ENCODE assay signal across 21 cellular contexts in the genomic region with DNA sequence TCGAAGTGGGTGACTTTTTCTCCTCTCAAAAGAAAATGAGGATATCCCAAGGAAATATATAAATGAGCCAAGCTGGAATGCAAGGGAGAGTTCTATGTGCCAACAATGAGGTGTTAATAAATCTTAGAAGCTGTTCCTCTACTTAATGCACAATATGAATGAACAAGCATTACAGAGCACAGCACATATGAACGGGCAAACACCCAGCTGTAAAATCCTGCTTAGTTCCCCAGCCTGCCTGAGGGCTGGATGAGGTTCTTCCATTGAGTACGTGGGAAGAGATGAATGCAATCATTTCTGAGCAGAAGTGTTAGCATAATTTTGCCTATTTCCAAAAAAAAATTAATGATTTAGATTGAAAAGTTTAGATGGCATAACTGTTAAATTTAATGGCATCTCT.
"Had no signal": no experiment of that assay in that cellular context is flagged by ENCODE, and none has a peak within 500 bp of the region (broad histone marks: within the 10 kb centered on the region; RNA-seq: fewer than 3 reads in every experiment).

No MANE protein-coding gene starts in this region.

- H3K27me3 ChIP-seq: colonic mucosa, dorsolateral prefrontal cortex, esophagus muscularis mucosa, esophagus squamous epithelium, foreskin keratinocyte, gastrocnemius medialis, gastroesophageal sphincter, heart left ventricle, heart right ventricle had no signal

- H3K4me1 ChIP-seq: colonic mucosa, foreskin keratinocyte, gastrocnemius medialis had no signal

- DNase-seq: colonic mucosa; cortex of kidney; dermis blood vessel endothelial cell; dorsolateral prefrontal cortex; effector CD4-positive, alpha-beta T cell; effector CD8-positive, alpha-beta T cell; effector memory CD4-positive, alpha-beta T cell; effector memory CD8-positive, alpha-beta T cell; endodermal cell; erythroblast; esophagus squamous epithelium; foreskin fibroblast; foreskin keratinocyte; gastrocnemius medialis; glutamatergic neuron; heart left ventricle; heart right ventricle had no signal

- ATAC-seq: effector memory CD8-positive, alpha-beta T cell; foreskin keratinocyte; gastrocnemius medialis; gastroesophageal sphincter; heart left ventricle; heart right ventricle had no signal

- H3K27ac ChIP-seq: colonic mucosa, coronary artery, dorsolateral prefrontal cortex, epithelial cell of prostate, esophagus muscularis mucosa, esophagus squamous epithelium, foreskin keratinocyte, gastrocnemius medialis, gastroesophageal sphincter, heart left ventricle, heart right ventricle had no signal

- H3K4me3 ChIP-seq: colonic mucosa, coronary artery, dorsolateral prefrontal cortex, esophagus muscularis mucosa, esophagus squamous epithelium, gastrocnemius medialis, gastroesophageal sphincter, heart left ventricle, heart right ventricle had no signal
